ENCODE assay signal across 19 cellular contexts in the genomic region with DNA sequence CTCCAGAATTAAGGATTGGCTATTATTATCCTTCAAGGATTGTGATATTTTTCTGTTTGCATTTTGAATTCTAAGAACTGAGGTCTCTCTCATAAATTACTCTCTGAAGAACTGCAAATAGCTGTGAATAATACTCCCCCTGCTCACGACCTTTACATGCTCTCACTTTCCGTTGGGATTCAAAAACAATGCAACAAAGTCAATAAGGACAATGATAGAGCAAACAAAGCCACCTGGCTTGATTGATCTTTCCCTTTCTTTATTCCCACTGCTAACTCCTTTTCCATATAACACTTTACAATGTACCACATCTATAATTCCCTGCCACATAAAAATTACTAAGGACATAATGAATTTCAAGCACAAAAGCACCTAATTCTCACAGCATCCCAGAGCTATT.
"Had no signal": no experiment of that assay in that cellular context is flagged by ENCODE, and none has a peak within 500 bp of the region (broad histone marks: within the 10 kb centered on the region; RNA-seq: fewer than 3 reads in every experiment).

No MANE protein-coding gene starts in this region.

- H3K36me3 ChIP-seq: esophagus squamous epithelium, left lung, ovary had no signal

- H3K27ac ChIP-seq: esophagus squamous epithelium, left lung, ovary had no signal

- H3K27ac Mint-ChIP-seq: activated naive CD4-positive, alpha-beta T cell treated with anti-CD3 and anti-CD28 coated beads for 36 hours; activated naive CD8-positive, alpha-beta T cell treated with anti-CD3 and anti-CD28 coated beads, Interleukin-2, amount 50 U/mL, for 24 hours; activated T-helper 2 cell treated with anti-CD3 and anti-CD28 coated beads, Interferon-gamma antibody, Interleukin-2, Interleukin-4, amounts not matched to agents 10 μg/mL and 5 μg/mL and 100 μg/mL, durations not matched to agents 14 hours and 24 hours and 36 hours; naive thymus-derived CD4-positive, alpha-beta T cell had no signal

- H3K4me1 Mint-ChIP-seq: activated naive CD8-positive, alpha-beta T cell treated with anti-CD3 and anti-CD28 coated beads, Interleukin-2, amount 50 U/mL, for 24 hours; naive thymus-derived CD4-positive, alpha-beta T cell had no signal

- FAIRE-seq: endothelial cell of umbilical vein, keratinocyte, urothelium cell line had no signal

- H3K27me3 ChIP-seq: esophagus squamous epithelium, left lung, ovary had no signal

- H3K9me3 ChIP-seq: ovary had no signal

- DNase-seq: activated CD4-positive, alpha-beta T cell treated with anti-CD3 and anti-CD28 coated beads, Interleukin-2, amount 50 U/mL, for 4 hours; activated CD4-positive, CD25-positive, alpha-beta regulatory T cell treated with anti-CD3 and anti-CD28 coated beads, Interleukin-2, amount 50 U/mL, for 72 hours; activated naive CD4-positive, alpha-beta T cell treated with anti-CD3 and anti-CD28 coated beads for 36 hours; activated naive CD8-positive, alpha-beta T cell treated with anti-CD3 and anti-CD28 coated beads, Interleukin-2, amount 50 U/mL, for 24 hours; aorta; effector CD8-positive, alpha-beta T cell; esophagus squamous epithelium; hippocampal formation; left lung; mammary epithelial cell; mucosa of descending colon; naive thymus-derived CD4-positive, alpha-beta T cell; ovary; stimulated activated CD4-positive, alpha-beta T cell treated with anti-CD3 and anti-CD28 coated beads, Interleukin-12 subunit alpha, Interleukin-12 subunit beta, amount 100 ng/mL, for 4 hours; stimulated activated CD4-positive, alpha-beta T cell treated with anti-CD3 and anti-CD28 coated beads, Interleukin-2, amount 100 ng/mL, for 24 hours had no signal

- H3K4me3 Mint-ChIP-seq: activated naive CD4-positive, alpha-beta T cell treated with anti-CD3 and anti-CD28 coated beads for 36 hours; activated naive CD8-positive, alpha-beta T cell treated with anti-CD3 and anti-CD28 coated beads, Interleukin-2, amount 50 U/mL, for 24 hours; naive thymus-derived CD4-positive, alpha-beta T cell had no signal

- H3K36me3 Mint-ChIP-seq: naive thymus-derived CD4-positive, alpha-beta T cell had no signal

- H3K4me3 ChIP-seq: esophagus squamous epithelium, left lung, mucosa of descending colon, ovary had no signal

- H3K27me3 Mint-ChIP-seq: activated naive CD8-positive, alpha-beta T cell treated with anti-CD3 and anti-CD28 coated beads, Interleukin-2, amount 50 U/mL, for 24 hours; naive thymus-derived CD4-positive, alpha-beta T cell had no signal

- ATAC-seq: activated naive CD8-positive, alpha-beta T cell treated with anti-CD3 and anti-CD28 coated beads, Interleukin-2, amount 50 U/mL, for 24 hours; left lung; mucosa of descending colon; naive thymus-derived CD4-positive, alpha-beta T cell had no signal

- H3K4me1 ChIP-seq: esophagus squamous epithelium, left lung had no signal
